ENCODE assay signal across 9 cellular contexts in the genomic region with DNA sequence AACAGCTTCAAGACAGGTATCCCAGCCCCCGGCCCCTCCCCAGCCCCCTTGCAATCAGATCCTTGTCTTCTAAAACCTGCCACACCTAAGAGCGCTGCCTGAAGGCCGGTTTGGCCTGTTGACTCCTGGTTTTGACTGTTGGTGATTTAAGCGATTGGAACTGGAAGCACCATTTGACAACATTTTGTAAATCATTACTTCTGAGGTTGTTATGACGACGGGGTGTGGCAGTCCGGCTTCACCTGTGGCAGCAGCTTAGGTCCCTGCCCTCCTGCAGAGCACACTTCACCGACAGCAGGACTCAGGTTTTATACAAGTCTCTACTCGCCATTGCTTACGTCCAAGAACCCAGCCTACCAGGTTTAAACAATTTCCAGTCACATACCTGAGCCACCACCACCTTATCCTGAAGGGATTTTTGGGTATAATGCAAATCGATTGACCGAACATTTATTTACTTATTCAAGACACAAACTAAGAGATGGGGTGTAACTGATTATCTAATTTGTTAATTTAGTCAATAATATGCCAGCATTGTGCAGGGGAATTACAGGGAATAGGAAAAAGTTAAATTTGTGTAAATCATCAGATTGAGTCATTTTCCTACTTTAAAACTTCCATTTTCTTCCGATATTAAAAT. TPM values are rescaled to one million over a fixed set of nuclear protein-coding genes. Genes with fewer than 3 reads are reported as not detected.
A peak's percentile ranks its signal among the peaks of the same experiment; 100 is the strongest.
DNase-seq lines count a peak whose midpoint lies in the region; ATAC-seq, FAIRE-seq and TF ChIP-seq lines count a peak whose summit lies in the region.
"Had no signal": no experiment of that assay in that cellular context is flagged by ENCODE, and none has a peak within 500 bp of the region (broad histone marks: within the 10 kb centered on the region; RNA-seq: fewer than 3 reads in every experiment).

No MANE protein-coding gene starts in this region.

- peaks cover 43% of the 10 kb centered on the region for H3K4me1 ChIP-seq in Karpas-422 (ENCODE audit: low read length)

- H3K9me3 ChIP-seq in Karpas-422 (ENCODE audit: low read length) = no peaks in the 10 kb centered on the region

- H3K9ac ChIP-seq in Karpas-422 (ENCODE audit: low read length) = peak overlapping the region; percentile 7

- DNase-seq in CD14-positive monocyte (ENCODE audit: low spot score) (no peak), Karpas-422 (no peak), bronchial epithelial cell (ENCODE audit: low read depth) (peak; percentile 99), naive B cell (no peak), cerebellum (ENCODE audit: low spot score) (no peak), glomerular visceral epithelial cell (ENCODE audit: extremely low spot score) (no peak), D721Med (ENCODE audit: insufficient read length, low spot score) (no peak)

- TF ChIP-seq CTCF in CD14-positive monocyte (IDR thresholded peaks at IDR 0.05) (no peak), bronchial epithelial cell (IDR thresholded peaks at IDR 0.05; ENCODE audit: insufficient read depth, low read length, severe bottlenecking) (no peak), D721Med (IDR thresholded peaks at IDR 0.05; ENCODE audit: insufficient read depth, missing control alignments) (no peak)

- peak overlapping the region; percentile 69 to 99 (median 98) for H3K27ac Mint-ChIP-seq in CD14-positive monocyte
- H3K27ac Mint-ChIP-seq in naive B cell = peak overlapping the region; percentile 98 to 99 (median 99)

- H2AFZ ChIP-seq in Karpas-422 (ENCODE audit: low read length) = peak overlapping the region; percentile 48

- no peak for ATAC-seq in naive B cell (ENCODE audit: low read depth in 2 of 2)
- no peak for ATAC-seq in GM18861 (IDR thresholded peaks at IDR 0.05; ENCODE audit: unreplicated experiment)

- H3K4me3 Mint-ChIP-seq in CD14-positive monocyte (no peak overlapping the region), naive B cell (peak overlapping the region; percentile 67 to 97 (median 92))

- H3K36me3 ChIP-seq in Karpas-422 (ENCODE audit: insufficient read depth, low read length) = peaks cover 9% of the 10 kb centered on the region; the same call in 1 of the 2 replicates
- H3K36me3 ChIP-seq in bronchial epithelial cell (ENCODE audit: control insufficient read depth, insufficient read depth, low read length) = no peaks in the 10 kb centered on the region

- H3K4me1 Mint-ChIP-seq in CD14-positive monocyte (peaks cover 53% of the 10 kb centered on the region), naive B cell (peaks cover 30 to 62% (median 45%) of the 10 kb centered on the region in 3 donors)

- H3K4me3 ChIP-seq in Karpas-422 (ENCODE audit: low read length) = peak overlapping the region; percentile 87
- H3K4me3 ChIP-seq in bronchial epithelial cell (ENCODE audit: low read depth, low read length) = peak overlapping the region; percentile 20

- H3K27me3 ChIP-seq in Karpas-422 (ENCODE audit: low read length) (no peaks in the 10 kb centered on the region), bronchial epithelial cell (ENCODE audit: control insufficient read depth, insufficient read depth, low read length) (no peaks in the 10 kb centered on the region)

- peaks cover 41% of the 10 kb centered on the region for H3K79me2 ChIP-seq in Karpas-422 (ENCODE audit: low read length)

- H3K9me3 Mint-ChIP-seq in CD14-positive monocyte (peaks cover 0 to 5% (median 0%) of the 10 kb centered on the region in 7 donors), naive B cell (peaks cover 0 to 4% (median 0%) of the 10 kb centered on the region in 7 donors)

- H3K27me3 Mint-ChIP-seq in CD14-positive monocyte (ENCODE audit: low read depth in 3 of 3) (peaks cover 0 to 1% (median 0%) of the 10 kb centered on the region in 3 donors), naive B cell (no peaks in the 10 kb centered on the region)

- H3K36me3 Mint-ChIP-seq in CD14-positive monocyte = peaks cover 3 to 6% of the 10 kb centered on the region in 2 donors
- peaks cover 0 to 4% of the 10 kb centered on the region in 2 donors for H3K36me3 Mint-ChIP-seq in naive B cell

- no peak for FAIRE-seq in bronchial epithelial cell (lab: Jason Lieb, UNC)
- FAIRE-seq in D721Med (lab: Jason Lieb, UNC) = no peak

- H3K4me2 ChIP-seq in Karpas-422 (ENCODE audit: low read depth, low read length, poor library complexity, severe bottlenecking) = peak overlapping the region; percentile 99

- peak overlapping the region; percentile 74 for H3K27ac ChIP-seq in Karpas-422 (ENCODE audit: low read length)

- intact Hi-C loops in CD14-positive monocyte (cut with micrococcal nuclease) = loop anchor here in 1 of 2 donors (5.0 to 10.0 kb wide), 2 partner anchors 56 to 269 kb away; partner anchors contain the start of genes MTHFD2 and TET3

- peaks cover 14% of the 10 kb centered on the region; the same call in 1 of the 2 replicates for H4K20me1 ChIP-seq in Karpas-422 (ENCODE audit: insufficient read depth, low read depth, low read length)

- no peaks in the 10 kb centered on the region for H3K9me2 ChIP-seq in Karpas-422 (replicated peaks; ENCODE audit: insufficient read depth, low read length)

RNA-seq across cellular contexts. Expression of gene DGUOK, which starts 0.7 kb away (rescaled TPM):
- polyA plus RNA-seq in CD14-positive monocyte = 100 to 1,000 TPM; 123 to 129 TPM
- 88.0 and 130 TPM in 2 replicates for total RNA-seq in Karpas-422 (2014; rRNA removed; shearing (Covaris generic); ENCODE audit: low replicate concordance)
- 39.3 and 40.8 TPM in 2 replicates for total RNA-seq in bronchial epithelial cell
- polyA plus RNA-seq in naive B cell (ENCODE audit: low read depth in 6 of 6) = 100 to 1,000 TPM; 192 to 245 (median 213) TPM
- 39.7 TPM for total RNA-seq in cerebellum

RNA-seq across cellular contexts. Expression of gene ACTG2, which starts 33.2 kb away (rescaled TPM):
- not detected for polyA plus RNA-seq in CD14-positive monocyte
- not detected in 2 replicates for total RNA-seq in Karpas-422 (2014; rRNA removed; shearing (Covaris generic); ENCODE audit: low replicate concordance)
- total RNA-seq in bronchial epithelial cell = not detected in 2 replicates
- not detected for polyA plus RNA-seq in naive B cell (ENCODE audit: low read depth in 6 of 6)
- 1.1 TPM for total RNA-seq in cerebellum
- total RNA-seq: lung microvascular endothelial cell had no signal

RNA-seq across cellular contexts. Expression of gene TET3, which starts 58.7 kb away (rescaled TPM):
- polyA plus RNA-seq in CD14-positive monocyte (1 to 10 TPM in 1 of 2 donors, under 1 TPM in 1; 0.79 to 1.4 TPM), naive B cell (ENCODE audit: low read depth in 6 of 6) (1 to 10 TPM in 1 of 6 donors, under 1 TPM in 5; 0.03 to 1.2 (median 0.53) TPM)
- 11.6 and 13.6 TPM in 2 replicates for total RNA-seq in Karpas-422 (2014; rRNA removed; shearing (Covaris generic); ENCODE audit: low replicate concordance)
- total RNA-seq in bronchial epithelial cell (5.3 and 9.0 TPM in 2 replicates), cerebellum (22.0 TPM)

Comparison
In these comparisons a context has a peak if more than half of its experiments do, and no peak if none do; other contexts are left out.
1. H3K4me3 Mint-ChIP-seq: peak in naive B cell (8 of 8); none in CD14-positive monocyte (0 of 2).